ENCODE assay signal across 3 cellular contexts in the genomic region with DNA sequence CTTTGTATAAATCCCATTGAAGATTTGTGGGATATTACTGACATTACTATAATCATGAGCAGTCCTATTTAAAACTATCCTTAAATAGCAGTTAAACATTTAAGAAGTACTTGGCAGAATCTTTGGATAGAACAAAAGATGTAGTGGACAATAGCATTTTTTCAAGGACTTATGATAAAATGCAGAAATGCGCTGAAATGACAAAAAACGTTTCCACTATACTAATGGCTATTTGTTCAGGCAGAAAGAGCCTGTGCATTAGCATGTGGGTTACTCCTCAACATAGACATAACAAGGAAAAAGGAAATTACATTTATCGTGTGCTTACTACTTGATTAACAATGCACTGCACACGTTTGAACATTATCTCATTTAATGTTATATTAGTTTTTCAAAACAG.
TF ChIP-seq lines count a peak whose summit lies in the region.

No MANE protein-coding gene starts in this region.

TF ChIP-seq in HepG2, 621 proteins besides CTCF, POLR2A, EP300 and RAD21:
- TF ChIP-seq MAFF (IDR thresholded peaks at IDR 0.05; ENCODE audit: low read depth, low read length) (peak; percentile 61), MAFK (conservative IDR thresholded peaks at IDR 0.05 in 1 of 2, IDR thresholded peaks at IDR 0.05 in 1 of 2; ENCODE audit: low read length in 2 of 2) (peak; percentile 29 to 62; a peak in 3 of 4 replicates), ZNF775 (CRISPR knock-in tag; IDR thresholded peaks at IDR 0.05; ENCODE audit: borderline replicate concordance) (no peak)

TF ChIP-seq in A549, 52 proteins besides CTCF, POLR2A, EP300 and RAD21:
- TF ChIP-seq MAZ (IDR thresholded peaks at IDR 0.05; ENCODE audit: borderline replicate concordance, low read depth, low read length) (no peak), MAFK (IDR thresholded peaks at IDR 0.05; ENCODE audit: partially characterized antibody) (peak; percentile 76), CBX8 (IDR thresholded peaks at IDR 0.05) (no peak), BHLHE40 (IDR thresholded peaks at IDR 0.05; ENCODE audit: low read depth, low read length) (no peak)

TF ChIP-seq in IMR-90, 13 proteins besides CTCF, POLR2A, EP300 and RAD21:
- no peak for TF ChIP-seq SMC3 (IDR thresholded peaks at IDR 0.05; ENCODE audit: low read depth, low read length)
- peak; percentile 46 for TF ChIP-seq MAFK (IDR thresholded peaks at IDR 0.05; ENCODE audit: low read depth, low read length)
- no peak for TF ChIP-seq RCOR1 (IDR thresholded peaks at IDR 0.05; ENCODE audit: insufficient replicate concordance, low read length)
- no peak for TF ChIP-seq MXI1 (IDR thresholded peaks at IDR 0.05; ENCODE audit: borderline replicate concordance, low read depth, low read length)
TF ChIP-seq in IMR-90: peak in this region for 1.
